3 cellular contexts compared by ENCODE assay signal in the genomic region with DNA sequence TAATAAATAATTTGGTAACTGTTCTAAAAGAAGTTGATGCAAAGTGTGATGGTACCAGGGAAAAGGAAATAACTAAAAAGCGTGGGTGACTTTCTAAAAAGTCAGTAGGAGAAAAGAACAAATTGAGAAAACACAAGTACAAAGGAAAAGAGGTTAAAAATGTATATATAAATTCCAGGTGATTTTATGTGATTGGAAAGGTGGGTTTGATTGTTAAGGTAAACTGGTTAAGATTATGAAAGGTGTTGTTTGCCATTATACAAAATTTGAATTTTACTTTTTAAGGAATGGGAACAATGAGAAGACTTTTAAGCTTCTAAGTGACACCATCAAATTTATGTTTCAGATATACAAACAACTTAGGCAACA.
TF ChIP-seq lines count a peak whose summit lies in the region.

No MANE protein-coding gene starts in this region.

TF ChIP-seq in SK-N-SH, 30 proteins besides CTCF, POLR2A, EP300 and RAD21:
- no peak for TF ChIP-seq GABPA (IDR thresholded peaks at IDR 0.05; ENCODE audit: low read depth)
- no peak for TF ChIP-seq ELF1 (IDR thresholded peaks at IDR 0.05)
- TF ChIP-seq RXRA (IDR thresholded peaks at IDR 0.05; ENCODE audit: borderline replicate concordance, low read depth), result no peak
- TF ChIP-seq, protein P1, sequence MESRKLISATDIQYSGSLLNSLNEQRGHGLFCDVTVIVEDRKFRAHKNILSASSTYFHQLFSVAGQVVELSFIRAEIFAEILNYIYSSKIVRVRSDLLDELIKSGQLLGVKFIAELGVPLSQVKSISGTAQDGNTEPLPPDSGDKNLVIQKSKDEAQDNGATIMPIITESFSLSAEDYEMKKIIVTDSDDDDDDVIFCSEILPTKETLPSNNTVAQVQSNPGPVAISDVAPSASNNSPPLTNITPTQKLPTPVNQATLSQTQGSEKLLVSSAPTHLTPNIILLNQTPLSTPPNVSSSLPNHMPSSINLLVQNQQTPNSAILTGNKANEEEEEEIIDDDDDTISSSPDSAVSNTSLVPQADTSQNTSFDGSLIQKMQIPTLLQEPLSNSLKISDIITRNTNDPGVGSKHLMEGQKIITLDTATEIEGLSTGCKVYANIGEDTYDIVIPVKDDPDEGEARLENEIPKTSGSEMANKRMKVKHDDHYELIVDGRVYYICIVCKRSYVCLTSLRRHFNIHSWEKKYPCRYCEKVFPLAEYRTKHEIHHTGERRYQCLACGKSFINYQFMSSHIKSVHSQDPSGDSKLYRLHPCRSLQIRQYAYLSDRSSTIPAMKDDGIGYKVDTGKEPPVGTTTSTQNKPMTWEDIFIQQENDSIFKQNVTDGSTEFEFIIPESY (IDR thresholded peaks at IDR 0.05; ENCODE audit: borderline replicate concordance, low read depth), result no peak
- TF ChIP-seq, protein P2, sequence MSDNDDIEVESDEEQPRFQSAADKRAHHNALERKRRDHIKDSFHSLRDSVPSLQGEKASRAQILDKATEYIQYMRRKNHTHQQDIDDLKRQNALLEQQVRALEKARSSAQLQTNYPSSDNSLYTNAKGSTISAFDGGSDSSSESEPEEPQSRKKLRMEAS (IDR thresholded peaks at IDR 0.05; ENCODE audit: low read depth), result no peak
- no peak for TF ChIP-seq NRF1 (IDR thresholded peaks at IDR 0.05; ENCODE audit: low read depth, low read length)
- TF ChIP-seq YY1 (IDR thresholded peaks at IDR 0.05; ENCODE audit: low read depth), result no peak
- no peak for TF ChIP-seq NFIC (IDR thresholded peaks at IDR 0.05; ENCODE audit: borderline replicate concordance)
- no peak for TF ChIP-seq JUND (IDR thresholded peaks at IDR 0.05)
- TF ChIP-seq, protein P3, sequence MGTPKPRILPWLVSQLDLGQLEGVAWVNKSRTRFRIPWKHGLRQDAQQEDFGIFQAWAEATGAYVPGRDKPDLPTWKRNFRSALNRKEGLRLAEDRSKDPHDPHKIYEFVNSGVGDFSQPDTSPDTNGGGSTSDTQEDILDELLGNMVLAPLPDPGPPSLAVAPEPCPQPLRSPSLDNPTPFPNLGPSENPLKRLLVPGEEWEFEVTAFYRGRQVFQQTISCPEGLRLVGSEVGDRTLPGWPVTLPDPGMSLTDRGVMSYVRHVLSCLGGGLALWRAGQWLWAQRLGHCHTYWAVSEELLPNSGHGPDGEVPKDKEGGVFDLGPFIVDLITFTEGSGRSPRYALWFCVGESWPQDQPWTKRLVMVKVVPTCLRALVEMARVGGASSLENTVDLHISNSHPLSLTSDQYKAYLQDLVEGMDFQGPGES (IDR thresholded peaks at IDR 0.05; ENCODE audit: low read depth, low read length), result no peak
- TF ChIP-seq SMC3 (IDR thresholded peaks at IDR 0.05; ENCODE audit: low read depth, low read length), result no peak
- TF ChIP-seq POLR2AphosphoS5 (IDR thresholded peaks at IDR 0.05; ENCODE audit: low read depth, low read length), result no peak
- TF ChIP-seq FOXJ3 (CRISPR knock-in tag; IDR thresholded peaks at IDR 0.05), result no peak

TF ChIP-seq in SK-N-SH treated with all-trans-retinoic acid at 6 μM for 48 hours, 23 proteins besides CTCF, POLR2A, EP300 and RAD21:
- TF ChIP-seq ZNF8 (CRISPR knock-in tag; IDR thresholded peaks at IDR 0.05) (no peak), ISL1 (CRISPR knock-in tag; IDR thresholded peaks at IDR 0.05) (no peak), TCF4 (CRISPR knock-in tag; IDR thresholded peaks at IDR 0.05; ENCODE audit: borderline replicate concordance) (no peak), GLIS3 (CRISPR knock-in tag; IDR thresholded peaks at IDR 0.05) (no peak), SNAI2 (CRISPR knock-in tag; IDR thresholded peaks at IDR 0.05) (no peak), ARNTL (CRISPR knock-in tag; IDR thresholded peaks at IDR 0.05; ENCODE audit: borderline replicate concordance, low read depth) (no peak), ZC3H10 (CRISPR knock-in tag; IDR thresholded peaks at IDR 0.05) (no peak)
- TF ChIP-seq, protein P4, sequence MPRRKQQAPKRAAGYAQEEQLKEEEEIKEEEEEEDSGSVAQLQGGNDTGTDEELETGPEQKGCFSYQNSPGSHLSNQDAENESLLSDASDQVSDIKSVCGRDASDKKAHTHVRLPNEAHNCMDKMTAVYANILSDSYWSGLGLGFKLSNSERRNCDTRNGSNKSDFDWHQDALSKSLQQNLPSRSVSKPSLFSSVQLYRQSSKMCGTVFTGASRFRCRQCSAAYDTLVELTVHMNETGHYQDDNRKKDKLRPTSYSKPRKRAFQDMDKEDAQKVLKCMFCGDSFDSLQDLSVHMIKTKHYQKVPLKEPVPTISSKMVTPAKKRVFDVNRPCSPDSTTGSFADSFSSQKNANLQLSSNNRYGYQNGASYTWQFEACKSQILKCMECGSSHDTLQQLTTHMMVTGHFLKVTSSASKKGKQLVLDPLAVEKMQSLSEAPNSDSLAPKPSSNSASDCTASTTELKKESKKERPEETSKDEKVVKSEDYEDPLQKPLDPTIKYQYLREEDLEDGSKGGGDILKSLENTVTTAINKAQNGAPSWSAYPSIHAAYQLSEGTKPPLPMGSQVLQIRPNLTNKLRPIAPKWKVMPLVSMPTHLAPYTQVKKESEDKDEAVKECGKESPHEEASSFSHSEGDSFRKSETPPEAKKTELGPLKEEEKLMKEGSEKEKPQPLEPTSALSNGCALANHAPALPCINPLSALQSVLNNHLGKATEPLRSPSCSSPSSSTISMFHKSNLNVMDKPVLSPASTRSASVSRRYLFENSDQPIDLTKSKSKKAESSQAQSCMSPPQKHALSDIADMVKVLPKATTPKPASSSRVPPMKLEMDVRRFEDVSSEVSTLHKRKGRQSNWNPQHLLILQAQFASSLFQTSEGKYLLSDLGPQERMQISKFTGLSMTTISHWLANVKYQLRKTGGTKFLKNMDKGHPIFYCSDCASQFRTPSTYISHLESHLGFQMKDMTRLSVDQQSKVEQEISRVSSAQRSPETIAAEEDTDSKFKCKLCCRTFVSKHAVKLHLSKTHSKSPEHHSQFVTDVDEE (CRISPR knock-in tag; IDR thresholded peaks at IDR 0.05), result no peak
- TF ChIP-seq, protein P5, sequence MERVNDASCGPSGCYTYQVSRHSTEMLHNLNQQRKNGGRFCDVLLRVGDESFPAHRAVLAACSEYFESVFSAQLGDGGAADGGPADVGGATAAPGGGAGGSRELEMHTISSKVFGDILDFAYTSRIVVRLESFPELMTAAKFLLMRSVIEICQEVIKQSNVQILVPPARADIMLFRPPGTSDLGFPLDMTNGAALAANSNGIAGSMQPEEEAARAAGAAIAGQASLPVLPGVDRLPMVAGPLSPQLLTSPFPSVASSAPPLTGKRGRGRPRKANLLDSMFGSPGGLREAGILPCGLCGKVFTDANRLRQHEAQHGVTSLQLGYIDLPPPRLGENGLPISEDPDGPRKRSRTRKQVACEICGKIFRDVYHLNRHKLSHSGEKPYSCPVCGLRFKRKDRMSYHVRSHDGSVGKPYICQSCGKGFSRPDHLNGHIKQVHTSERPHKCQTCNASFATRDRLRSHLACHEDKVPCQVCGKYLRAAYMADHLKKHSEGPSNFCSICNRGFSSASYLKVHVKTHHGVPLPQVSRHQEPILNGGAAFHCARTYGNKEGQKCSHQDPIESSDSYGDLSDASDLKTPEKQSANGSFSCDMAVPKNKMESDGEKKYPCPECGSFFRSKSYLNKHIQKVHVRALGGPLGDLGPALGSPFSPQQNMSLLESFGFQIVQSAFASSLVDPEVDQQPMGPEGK (CRISPR knock-in tag; IDR thresholded peaks at IDR 0.05; ENCODE audit: borderline replicate concordance), result no peak

TF ChIP-seq in GM12878, 131 proteins besides CTCF, POLR2A, EP300 and RAD21:
- no peak for TF ChIP-seq KLF5 (IDR thresholded peaks at IDR 0.05; ENCODE audit: partially characterized antibody)
- TF ChIP-seq, protein P6, sequence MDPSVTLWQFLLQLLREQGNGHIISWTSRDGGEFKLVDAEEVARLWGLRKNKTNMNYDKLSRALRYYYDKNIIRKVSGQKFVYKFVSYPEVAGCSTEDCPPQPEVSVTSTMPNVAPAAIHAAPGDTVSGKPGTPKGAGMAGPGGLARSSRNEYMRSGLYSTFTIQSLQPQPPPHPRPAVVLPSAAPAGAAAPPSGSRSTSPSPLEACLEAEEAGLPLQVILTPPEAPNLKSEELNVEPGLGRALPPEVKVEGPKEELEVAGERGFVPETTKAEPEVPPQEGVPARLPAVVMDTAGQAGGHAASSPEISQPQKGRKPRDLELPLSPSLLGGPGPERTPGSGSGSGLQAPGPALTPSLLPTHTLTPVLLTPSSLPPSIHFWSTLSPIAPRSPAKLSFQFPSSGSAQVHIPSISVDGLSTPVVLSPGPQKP (IDR thresholded peaks at IDR 0.05; ENCODE audit: low read depth, low read length), result no peak
- TF ChIP-seq, protein P7, sequence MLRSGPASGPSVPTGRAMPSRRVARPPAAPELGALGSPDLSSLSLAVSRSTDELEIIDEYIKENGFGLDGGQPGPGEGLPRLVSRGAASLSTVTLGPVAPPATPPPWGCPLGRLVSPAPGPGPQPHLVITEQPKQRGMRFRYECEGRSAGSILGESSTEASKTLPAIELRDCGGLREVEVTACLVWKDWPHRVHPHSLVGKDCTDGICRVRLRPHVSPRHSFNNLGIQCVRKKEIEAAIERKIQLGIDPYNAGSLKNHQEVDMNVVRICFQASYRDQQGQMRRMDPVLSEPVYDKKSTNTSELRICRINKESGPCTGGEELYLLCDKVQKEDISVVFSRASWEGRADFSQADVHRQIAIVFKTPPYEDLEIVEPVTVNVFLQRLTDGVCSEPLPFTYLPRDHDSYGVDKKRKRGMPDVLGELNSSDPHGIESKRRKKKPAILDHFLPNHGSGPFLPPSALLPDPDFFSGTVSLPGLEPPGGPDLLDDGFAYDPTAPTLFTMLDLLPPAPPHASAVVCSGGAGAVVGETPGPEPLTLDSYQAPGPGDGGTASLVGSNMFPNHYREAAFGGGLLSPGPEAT (IDR thresholded peaks at IDR 0.05; ENCODE audit: low read depth), result no peak
- no peak for TF ChIP-seq POLR2AphosphoS2 (IDR thresholded peaks at IDR 0.05; ENCODE audit: low read depth, low read length)
- TF ChIP-seq CHD1 (IDR thresholded peaks at IDR 0.05; ENCODE audit: low read depth, low read length), result no peak
- TF ChIP-seq DPF2 (IDR thresholded peaks at IDR 0.05), result no peak
- no peak for TF ChIP-seq FOS (IDR thresholded peaks at IDR 0.05; ENCODE audit: borderline replicate concordance, extremely low read depth, insufficient read length)
- TF ChIP-seq NFXL1 (IDR thresholded peaks at IDR 0.05; ENCODE audit: borderline replicate concordance), result no peak
- no peak for TF ChIP-seq JUNB (IDR thresholded peaks at IDR 0.05)
- TF ChIP-seq YY1 (IDR thresholded peaks at IDR 0.05; ENCODE audit: low read depth, low read length), result no peak
- TF ChIP-seq SREBF2 (IDR thresholded peaks at IDR 0.05; ENCODE audit: low read length), result no peak
- TF ChIP-seq BCL11A (IDR thresholded peaks at IDR 0.05; ENCODE audit: low read depth, low read length), result no peak
- no peak for TF ChIP-seq SUZ12 (IDR thresholded peaks at IDR 0.05; ENCODE audit: unreplicated experiment)
- no peak for TF ChIP-seq POLR2AphosphoS5 (IDR thresholded peaks at IDR 0.05; ENCODE audit: low read length)
- no peak for TF ChIP-seq ZBED1 (IDR thresholded peaks at IDR 0.05; ENCODE audit: borderline replicate concordance)
- no peak for TF ChIP-seq NRF1 (conservative IDR thresholded peaks at IDR 0.05; ENCODE audit: low read depth, low read length)
- no peak for TF ChIP-seq SIX5 (IDR thresholded peaks at IDR 0.05; ENCODE audit: low read depth, low read length, severe bottlenecking)
TF ChIP-seq in GM12878: peak in this region for 0.
